ENCODE assay signal across 8 cellular contexts in the genomic region with DNA sequence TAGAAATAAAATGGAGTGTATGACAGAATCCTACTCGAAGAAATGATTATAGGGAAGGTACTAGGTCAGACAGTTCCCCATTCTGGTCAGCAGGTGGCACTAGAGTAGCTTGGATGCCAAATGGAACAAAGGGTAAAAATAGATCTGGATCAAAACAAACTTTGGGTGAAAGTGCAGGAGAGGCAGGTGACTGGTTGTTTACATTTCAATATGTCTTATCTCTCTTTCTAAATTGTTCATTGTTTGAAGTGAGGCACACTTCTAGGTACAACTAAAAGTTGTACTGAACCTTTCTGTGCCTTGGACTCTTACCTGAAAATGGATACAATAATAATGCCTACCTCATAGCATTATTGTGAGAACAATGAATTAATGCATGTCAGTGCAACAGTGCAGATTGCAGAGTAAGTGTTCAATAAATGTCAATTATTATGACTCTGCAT.
DNase-seq lines count a peak whose midpoint lies in the region; ATAC-seq and TF ChIP-seq lines count a peak whose summit lies in the region.

No MANE protein-coding gene starts in this region.

- TF ChIP-seq EP300 in SK-N-SH (IDR thresholded peaks at IDR 0.05; ENCODE audit: borderline replicate concordance in 1 of 2, low read depth in 1 of 2, low read length in 1 of 2): no peak

- TF ChIP-seq CTCF in GM06990 (IDR thresholded peaks at IDR 0.05; ENCODE audit: insufficient read depth, low read length, poor library complexity, severe bottlenecking): peak; percentile 81
- peak; percentile 80 for TF ChIP-seq CTCF in HEK293 (tag by site-specific recombination; IDR thresholded peaks at IDR 0.05)
- peak; percentile 96 for TF ChIP-seq CTCF in SK-N-SH (IDR thresholded peaks at IDR 0.05)
- peak; percentile 97 for TF ChIP-seq CTCF in psoas muscle (IDR thresholded peaks at IDR 0.05)

- peak; percentile 13 for DNase-seq in GM06990 (ENCODE audit: extremely low read depth, insufficient read length)
- DNase-seq in NCI-H1048 (lab: John Stamatoyannopoulos, UW): peak; percentile 38
- DNase-seq in SK-N-SH: peak; percentile 63
- peak; percentile 66 for DNase-seq in activated naive CD4-positive, alpha-beta T cell treated with anti-CD3 and anti-CD28 coated beads, Interleukin-2, amount 50 U/mL, for 16 hours
- DNase-seq in head of caudate nucleus: peak; percentile 40 to 91 (median 76)
- DNase-seq in psoas muscle: peak; percentile 30 to 66
- DNase-seq in posterior vena cava (ENCODE audit: low spot score): no peak

- H3K4me3 ChIP-seq in GM06990 (replicated peaks; ENCODE audit: low read depth, low read length) (no peak overlapping the region), HEK293 (ENCODE audit: low read depth, low read length) (no peak overlapping the region), SK-N-SH (ENCODE audit: low read depth in 2 of 2, low read length in 1 of 2) (no peak overlapping the region; a peak in 1 of 4 replicates), psoas muscle (no peak overlapping the region)

- no peaks in the 10 kb centered on the region for H3K9me2 ChIP-seq in SK-N-SH

- no peak overlapping the region for H2AFZ ChIP-seq in SK-N-SH (ENCODE audit: low read depth)

- peak; percentile 88 to 95 (median 92) for ATAC-seq in psoas muscle

- H3K4me2 ChIP-seq in SK-N-SH: no peak overlapping the region

- CTCF ChIA-PET in HEK293 (lab: Yijun Ruan, JAX): interaction anchor here (0.5 to 2.9 kb wide), 19 partner anchors 34 to 1064 kb away, joined by 3 to 39 read pairs (median 4); no protein-coding TSS in a partner anchor
- CTCF ChIA-PET in SK-N-SH (lab: Yijun Ruan, JAX): interaction anchor here (0.6 to 3.1 kb wide), 36 partner anchors 9 to 1064 kb away, joined by 3 to 63 read pairs (median 4); partner anchors contain the start of gene CSRP2

- no peaks in the 10 kb centered on the region for H4K20me1 ChIP-seq in SK-N-SH (ENCODE audit: insufficient read depth)

- H3K36me3 ChIP-seq in GM06990 (ENCODE audit: control insufficient read depth, insufficient read depth, low read length) (no peaks in the 10 kb centered on the region), HEK293 (ENCODE audit: control insufficient read depth in 2 of 2, insufficient read depth in 1 of 2, low read length in 2 of 2) (no peaks in the 10 kb centered on the region), SK-N-SH (replicated peaks in 1 of 2; ENCODE audit: control insufficient read depth in 1 of 2, insufficient read depth in 2 of 2, low read length in 1 of 2) (no peaks in the 10 kb centered on the region), psoas muscle (ENCODE audit: insufficient read depth in 1 of 2, low read depth in 1 of 2) (no peaks in the 10 kb centered on the region)

- H3K9me3 ChIP-seq in HEK293 (ENCODE audit: control insufficient read depth, insufficient read depth, low read depth, low read length) (no peaks in the 10 kb centered on the region), SK-N-SH (no peaks in the 10 kb centered on the region), psoas muscle (no peaks in the 10 kb centered on the region)

- H3K27me3 ChIP-seq in GM06990 (replicated peaks; ENCODE audit: control insufficient read depth, insufficient read depth, low read length) (no peaks in the 10 kb centered on the region), SK-N-SH (ENCODE audit: insufficient read depth) (no peaks in the 10 kb centered on the region), psoas muscle (ENCODE audit: insufficient read depth in 3 of 3, low read length in 2 of 3) (no peaks in the 10 kb centered on the region)

- peak; percentile 98 for TF ChIP-seq RAD21 in SK-N-SH (IDR thresholded peaks at IDR 0.05; ENCODE audit: low read length)

- H3K27ac ChIP-seq in HEK293 (ENCODE audit: extremely low read depth, low read depth, low read length) (no peak overlapping the region), SK-N-SH (ENCODE audit: low read depth in 2 of 2, low read length in 1 of 2) (no peak overlapping the region), psoas muscle (no peak overlapping the region)

- H3F3A ChIP-seq in SK-N-SH (replicated peaks; ENCODE audit: insufficient read depth): no peaks in the 10 kb centered on the region

- 11% methylated on average over 1 of the region's 1 CpG for WGBS in SK-N-SH (ENCODE audit: low lambda C conversion rate)
- WGBS in psoas muscle, 3 donors: 0 to 10% (median 3%) methylated on average over 1 of the region's 1 CpG

- no peaks in the 10 kb centered on the region for H3K79me2 ChIP-seq in SK-N-SH (ENCODE audit: insufficient read depth)

- intact Hi-C loops in head of caudate nucleus (cut with DNase I) (loop anchor here (5.0 kb wide), 2 partner anchors 171 to 391 kb away; no protein-coding TSS in a partner anchor), psoas muscle (cut with DNase I) (loop anchor here (2.0 to 5.0 kb wide), 4 partner anchors 169 to 391 kb away; no protein-coding TSS in a partner anchor), posterior vena cava (cut with DNase I) (loop anchor here (5.0 to 10.0 kb wide), 2 partner anchors 166 to 173 kb away; no protein-coding TSS in a partner anchor)

- H3K4me1 ChIP-seq in HEK293 (ENCODE audit: control insufficient read depth, insufficient read depth, low read length): no peaks in the 10 kb centered on the region
- H3K4me1 ChIP-seq in SK-N-SH (ENCODE audit: control insufficient read depth in 1 of 2, insufficient read depth in 2 of 2, low read depth in 1 of 2, low read length in 1 of 2): peaks cover 0 to 3% of the 10 kb centered on the region in 2 experiments; a peak in 2 of 4 replicates
- H3K4me1 ChIP-seq in psoas muscle: no peaks in the 10 kb centered on the region

- POLR2A ChIA-PET in HEK293 (lab: Yijun Ruan, JAX) (interaction anchor here (1.7 kb wide), 1 partner anchor 257 kb away, joined by 5 read pairs; the partner anchor contains the start of gene CSRP2), SK-N-SH (lab: Yijun Ruan, JAX) (no interaction called here)

- H3K9ac ChIP-seq in SK-N-SH: no peak overlapping the region

TF ChIP-seq in HEK293, 187 proteins besides CTCF, POLR2A, EP300 and RAD21 (continues in another document):
- TF ChIP-seq GLIS1 (tag by site-specific recombination; IDR thresholded peaks at IDR 0.05): no peak
- TF ChIP-seq ZNF366 (tag by site-specific recombination; conservative IDR thresholded peaks at IDR 0.05): peak; percentile 44
- TF ChIP-seq ZBTB8A (tag by site-specific recombination; IDR thresholded peaks at IDR 0.05): peak; percentile 14; the same call in 1 of the 2 replicates
- no peak for TF ChIP-seq ZNF560 (tag by site-specific recombination; IDR thresholded peaks at IDR 0.05; ENCODE audit: borderline replicate concordance)
- peak; percentile 48 for TF ChIP-seq ZNF660 (tag by site-specific recombination; IDR thresholded peaks at IDR 0.05)
- TF ChIP-seq ZEB2 (tag by site-specific recombination; IDR thresholded peaks at IDR 0.05): peak; percentile 65
- peak; percentile 37; the same call in 1 of the 2 replicates for TF ChIP-seq ZNF24 (tag by site-specific recombination; IDR thresholded peaks at IDR 0.05)
- TF ChIP-seq ZNF654 (tag by site-specific recombination; IDR thresholded peaks at IDR 0.05; ENCODE audit: low read depth): peak; percentile 99
- peak; percentile 61; the same call in 1 of the 2 replicates for TF ChIP-seq PRDM1 (tag by site-specific recombination; IDR thresholded peaks at IDR 0.05)
- peak; percentile 20; the same call in 1 of the 2 replicates for TF ChIP-seq ZNF610 (tag by site-specific recombination; IDR thresholded peaks at IDR 0.05; ENCODE audit: borderline replicate concordance)
- TF ChIP-seq ZXDB (tag by site-specific recombination; IDR thresholded peaks at IDR 0.05): peak; percentile 39; the same call in 1 of the 2 replicates
- TF ChIP-seq ZNF2 (tag by site-specific recombination; IDR thresholded peaks at IDR 0.05): 0 out of 2 replicates have a peak, but pooled peaks have one; percentile 30

TF ChIP-seq in SK-N-SH, 30 proteins besides CTCF, POLR2A, EP300 and RAD21:
- TF ChIP-seq MEF2A (IDR thresholded peaks at IDR 0.05; ENCODE audit: borderline replicate concordance, low read depth) (peak; percentile 82; the same call in 1 of the 2 replicates), IRF3 (IDR thresholded peaks at IDR 0.05; ENCODE audit: low read depth, low read length) (no peak), SMC3 (IDR thresholded peaks at IDR 0.05; ENCODE audit: low read depth, low read length) (peak; percentile 94)
